ENCODE assay signal across 1 cellular context in genomic region chr13:76473552-76474134, GRCh38.
TF ChIP-seq lines count a peak whose summit lies in the region.

No MANE protein-coding gene starts in this region.

TF ChIP-seq in HEK293, 187 proteins besides CTCF, POLR2A, EP300 and RAD21 (continued from another document):
- TF ChIP-seq ZNF660 (tag by site-specific recombination; IDR thresholded peaks at IDR 0.05) (0 out of 2 replicates have a peak, but pooled peaks have one; percentile 36), YY2 (tag by site-specific recombination; IDR thresholded peaks at IDR 0.05) (no peak), ZNF747 (tag by site-specific recombination; IDR thresholded peaks at IDR 0.05) (no peak), ZBTB21 (tag by site-specific recombination; IDR thresholded peaks at IDR 0.05) (peak; percentile 76), ZNF600 (tag by site-specific recombination; IDR thresholded peaks at IDR 0.05) (no peak), KLF9 (tag by site-specific recombination; IDR thresholded peaks at IDR 0.05; ENCODE audit: low read depth) (no peak), ZNF629 (tag by site-specific recombination; IDR thresholded peaks at IDR 0.05) (peak; percentile 78), ZBTB17 (tag by site-specific recombination; IDR thresholded peaks at IDR 0.05) (no peak), ZNF654 (tag by site-specific recombination; IDR thresholded peaks at IDR 0.05; ENCODE audit: low read depth) (peak; percentile 63), GLIS1 (tag by site-specific recombination; IDR thresholded peaks at IDR 0.05) (no peak)
- TF ChIP-seq, protein P1, sequence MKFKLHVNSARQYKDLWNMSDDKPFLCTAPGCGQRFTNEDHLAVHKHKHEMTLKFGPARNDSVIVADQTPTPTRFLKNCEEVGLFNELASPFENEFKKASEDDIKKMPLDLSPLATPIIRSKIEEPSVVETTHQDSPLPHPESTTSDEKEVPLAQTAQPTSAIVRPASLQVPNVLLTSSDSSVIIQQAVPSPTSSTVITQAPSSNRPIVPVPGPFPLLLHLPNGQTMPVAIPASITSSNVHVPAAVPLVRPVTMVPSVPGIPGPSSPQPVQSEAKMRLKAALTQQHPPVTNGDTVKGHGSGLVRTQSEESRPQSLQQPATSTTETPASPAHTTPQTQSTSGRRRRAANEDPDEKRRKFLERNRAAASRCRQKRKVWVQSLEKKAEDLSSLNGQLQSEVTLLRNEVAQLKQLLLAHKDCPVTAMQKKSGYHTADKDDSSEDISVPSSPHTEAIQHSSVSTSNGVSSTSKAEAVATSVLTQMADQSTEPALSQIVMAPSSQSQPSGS (tag by site-specific recombination; IDR thresholded peaks at IDR 0.05; ENCODE audit: low read depth) = peak; percentile 90
TF ChIP-seq in HEK293: peak in this region for 6.
